12 cellular contexts compared by ENCODE assay signal in the genomic region with DNA sequence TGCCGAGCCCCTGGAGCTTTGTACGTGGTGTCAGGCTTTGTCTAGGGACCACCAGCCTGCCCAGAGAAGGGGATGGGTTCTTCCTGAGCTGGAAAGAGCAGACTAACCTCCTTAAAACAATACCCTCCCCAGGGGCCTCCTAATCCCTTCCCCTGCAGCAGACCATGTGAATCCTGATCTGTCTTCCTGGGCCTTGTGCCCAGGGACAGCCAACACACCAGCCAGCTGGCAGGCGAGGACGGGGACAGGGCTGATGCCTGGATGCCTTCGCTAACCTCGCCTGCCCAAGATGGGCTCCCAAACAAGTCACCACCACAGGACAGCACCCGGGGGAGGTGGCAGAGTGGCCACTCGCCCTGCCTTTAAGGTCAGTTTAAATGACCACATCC. TPM values are rescaled to one million over a fixed set of nuclear protein-coding genes. Genes with fewer than 3 reads are reported as not detected.
A peak's percentile ranks its signal among the peaks of the same experiment; 100 is the strongest.
DNase-seq lines count a peak whose midpoint lies in the region; ATAC-seq lines count a peak whose summit lies in the region.
"Had no signal": no experiment of that assay in that cellular context is flagged by ENCODE, and none has a peak within 500 bp of the region (broad histone marks: within the 10 kb centered on the region; RNA-seq: fewer than 3 reads in every experiment).

No MANE protein-coding gene starts in this region.

- in situ Hi-C loops in G401 (cut with HindIII; ENCODE audit: low sequenced_read_pairs), result no loop called here

- ATAC-seq in GM21825 (IDR thresholded peaks at IDR 0.05; ENCODE audit: unreplicated experiment) (no peak), HG02852 (IDR thresholded peaks at IDR 0.05; ENCODE audit: unreplicated experiment) (no peak)
- ATAC-seq: GM12878 had no signal

- intact Hi-C loops in cardiac septum (cut with DNase I) (no loop called here), posterior vena cava (cut with DNase I) (loop anchor here in 1 of 2 donors (5.0 kb wide), 1 partner anchor 799 kb away; no protein-coding TSS in a partner anchor)

- DNase-seq in G401 (ENCODE audit: low spot score) (peak; percentile 59), RPMI7951 (ENCODE audit: low read depth) (peak; percentile 75), cardiac septum (ENCODE audit: low spot score) (peak; percentile 85), posterior vena cava (ENCODE audit: low spot score) (peak; percentile 71)
- no peak for DNase-seq in activated naive CD4-positive, alpha-beta T cell treated with Interleukin-2 at 50 U/mL for 16 hours
- DNase-seq in stimulated activated CD8-positive, alpha-beta memory T cell treated with anti-CD3 and anti-CD28 coated beads, Interleukin-4, amount 100 ng/mL, for 48 hours, result no peak
- DNase-seq: CD4-positive, CD25-positive, alpha-beta regulatory T cell; foreskin melanocyte; NCI-H187 had no signal

RNA-seq across cellular contexts. Expression of a gene that starts 17.6 kb away (rescaled TPM):
- 0.62 and 0.92 TPM in 2 replicates for total RNA-seq in G401 (2014; rRNA removed; shearing (Covaris generic))
- total RNA-seq in RPMI7951 (2014; rRNA removed; shearing (Covaris generic)), result 48.2 and 49.0 TPM in 2 replicates
- total RNA-seq in cardiac septum (76.2 TPM), posterior vena cava (10 to 100 TPM; 41.9 to 46.7 TPM)

Comparison
In these comparisons a context has a peak if more than half of its experiments do, and no peak if none do; other contexts are left out.
1. DNase-seq: peak in G401 (single experiment), RPMI7951 (single experiment), cardiac septum (single experiment) and posterior vena cava (single experiment); none in activated naive CD4-positive, alpha-beta T cell treated with Interleukin-2 at 50 U/mL for 16 hours (single experiment) and stimulated activated CD8-positive, alpha-beta memory T cell treated with anti-CD3 and anti-CD28 coated beads, Interleukin-4, amount 100 ng/mL, for 48 hours (single experiment).
2. RNA of a gene that starts 17.6 kb away (total RNA-seq): 76.2 TPM in cardiac septum (single experiment), 48.2 to 49.0 TPM in RPMI7951 and 41.9 to 46.7 TPM in posterior vena cava; 0.62 to 0.92 TPM in G401; every median in the first group is over 10 times any median in the second.